Comparison of ENCODE assay signal across 8 cellular contexts in the genomic region with DNA sequence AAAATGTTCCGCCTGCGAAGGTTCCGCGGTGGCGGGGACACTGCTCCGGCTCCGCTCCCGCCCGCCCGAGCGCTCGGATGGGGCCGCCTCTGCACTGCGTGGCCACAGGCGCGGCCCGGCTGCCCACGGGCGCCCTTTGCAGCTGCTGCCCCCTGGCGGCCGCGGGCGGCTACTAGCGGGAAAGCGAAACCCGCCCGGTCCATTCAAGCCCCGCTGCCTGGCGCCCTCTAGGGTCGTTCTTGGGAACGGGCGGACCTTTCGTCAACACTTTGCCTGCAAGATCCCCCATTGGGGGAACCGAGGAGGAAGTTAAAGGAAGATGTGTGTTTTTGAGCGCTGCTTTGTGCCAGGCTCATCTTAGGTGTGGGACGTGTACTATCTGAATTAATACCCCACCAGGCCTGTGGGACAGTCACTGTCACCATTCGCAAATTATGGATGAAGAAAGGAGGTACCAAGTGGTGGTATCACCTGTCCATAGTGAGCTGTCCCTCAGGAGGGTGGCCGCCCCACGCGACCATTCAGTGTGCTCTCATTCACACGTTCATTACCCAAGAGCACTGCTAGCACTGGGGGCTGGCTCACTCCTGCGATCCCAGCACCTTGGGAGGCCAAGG. TPM values are rescaled to one million over a fixed set of nuclear protein-coding genes. Genes with fewer than 3 reads are reported as not detected.
DNase-seq lines count a peak whose midpoint lies in the region; ATAC-seq and TF ChIP-seq lines count a peak whose summit lies in the region.

No MANE protein-coding gene starts in this region.

- peak; percentile 80 to 100 (median 97) for TF ChIP-seq CTCF in dorsolateral prefrontal cortex (IDR thresholded peaks at IDR 0.05 in 54 of 56, conservative IDR thresholded peaks at IDR 0.05 in 2 of 56; ENCODE audit: low read depth in 1 of 56, partially characterized antibody in 56 of 56)

- no peak overlapping the region for H3K4me3 Mint-ChIP-seq in activated CD8-positive, alpha-beta T cell treated with anti-CD3 and anti-CD28 coated beads, Interleukin-2, amount 10 ng/mL, durations not matched to agents 7 days and 5 days
- no peak overlapping the region for H3K4me3 Mint-ChIP-seq in memory B cell

- H3K27me3 Mint-ChIP-seq in activated CD8-positive, alpha-beta T cell treated with anti-CD3 and anti-CD28 coated beads, Interleukin-2, amount 10 ng/mL, durations not matched to agents 7 days and 5 days (ENCODE audit: low read depth), result no peaks in the 10 kb centered on the region
- peaks cover 3% of the 10 kb centered on the region for H3K27me3 Mint-ChIP-seq in memory B cell

- H3K27me3 ChIP-seq in dorsolateral prefrontal cortex, result peaks cover 0 to 61% (median 26%) of the 10 kb centered on the region in 45 donors

- intact Hi-C loops in dorsolateral prefrontal cortex (cut with DNase I), result loop anchor here (2.0 to 10.0 kb wide), 3 partner anchors 69 to 271 kb away; partner anchors contain the start of gene AHNAK2 (in 1 of the 2)

- no peaks in the 10 kb centered on the region for H3K9me3 Mint-ChIP-seq in activated CD8-positive, alpha-beta T cell treated with anti-CD3 and anti-CD28 coated beads, Interleukin-2, amount 10 ng/mL, durations not matched to agents 7 days and 5 days (ENCODE audit: insufficient read depth)
- H3K9me3 Mint-ChIP-seq in memory B cell, result no peaks in the 10 kb centered on the region

- peak overlapping the region in 3 of 59 donors; percentile 9 to 34 (median 14) for H3K4me3 ChIP-seq in dorsolateral prefrontal cortex

- POLR2A ChIA-PET in activated CD8-positive, alpha-beta T cell treated with anti-CD3 and anti-CD28 coated beads, Interleukin-2, amount 10 ng/mL, durations not matched to agents 7 days and 5 days (lab: Charles Lee), result interaction anchor here (0.6 to 2.1 kb wide), 6 partner anchors 19 to 41 kb away, joined by 3 to 6 read pairs (median 4); partner anchors contain the start of genes CDCA4 and GPR132

- no peak overlapping the region for H3K27ac ChIP-seq in dorsolateral prefrontal cortex

- peak; percentile 96 for ATAC-seq in activated CD8-positive, alpha-beta T cell treated with anti-CD3 and anti-CD28 coated beads, Interleukin-2, amount 10 ng/mL, durations not matched to agents 7 days and 5 days
- peak; percentile 94 for ATAC-seq in memory B cell (ENCODE audit: low read depth)

- H3K36me3 Mint-ChIP-seq in activated CD8-positive, alpha-beta T cell treated with anti-CD3 and anti-CD28 coated beads, Interleukin-2, amount 10 ng/mL, durations not matched to agents 7 days and 5 days (ENCODE audit: low read depth), result peaks cover 10% of the 10 kb centered on the region
- H3K36me3 Mint-ChIP-seq in memory B cell, result peaks cover under 1% of the 10 kb centered on the region

- peak overlapping the region; percentile 56 for H3K27ac Mint-ChIP-seq in activated CD8-positive, alpha-beta T cell treated with anti-CD3 and anti-CD28 coated beads, Interleukin-2, amount 10 ng/mL, durations not matched to agents 7 days and 5 days
- H3K27ac Mint-ChIP-seq in memory B cell, result no peak overlapping the region

- peak; percentile 75 to 86 for DNase-seq in AML-193 (lab: John Stamatoyannopoulos, UW)
- DNase-seq in GM19240 (ENCODE audit: insufficient read length, low spot score), result peak; percentile 97
- peak; percentile 85 for DNase-seq in HT1080 (ENCODE audit: low read depth)
- peak; percentile 94 for DNase-seq in NOMO-1 treated with DMSO at 0.1 percent for 48 hours (lab: John Stamatoyannopoulos, UW; ENCODE audit: unreplicated experiment)
- peak; percentile 95 for DNase-seq in activated CD8-positive, alpha-beta T cell treated with anti-CD3 and anti-CD28 coated beads, Interleukin-2, amount 10 ng/mL, durations not matched to agents 7 days and 5 days
- DNase-seq in dorsolateral prefrontal cortex, result peak in 9 of 10 donors; percentile 53 to 86 (median 69)
- DNase-seq in memory B cell (ENCODE audit: low spot score in 2 of 2), result peak; percentile 96 to 98
- peak; percentile 84 for DNase-seq in stimulated activated CD8-positive, alpha-beta memory T cell treated with anti-CD3 and anti-CD28 coated beads, Interleukin-15, amount 100 ng/mL, for 48 hours (ENCODE audit: low read depth in 2 of 2)

- CTCF ChIA-PET in activated CD8-positive, alpha-beta T cell treated with anti-CD3 and anti-CD28 coated beads, Interleukin-2, amount 10 ng/mL, durations not matched to agents 7 days and 5 days (lab: Charles Lee), result interaction anchor here (0.9 to 6.7 kb wide), 23 partner anchors 8 to 444 kb away, joined by 3 to 92 read pairs (median 9); partner anchors contain the start of genes AHNAK2, CDCA4, CLBA1 and GPR132

- peaks cover 17% of the 10 kb centered on the region for H3K4me1 Mint-ChIP-seq in activated CD8-positive, alpha-beta T cell treated with anti-CD3 and anti-CD28 coated beads, Interleukin-2, amount 10 ng/mL, durations not matched to agents 7 days and 5 days (ENCODE audit: low read depth)
- H3K4me1 Mint-ChIP-seq in memory B cell, result peaks cover 7% of the 10 kb centered on the region

RNA-seq across cellular contexts. Expression of gene GPR132, which starts 19.4 kb away (rescaled TPM):
- 0.21 and 0.40 TPM in 2 replicates for total RNA-seq in HT1080 (2014; rRNA removed; shearing (Covaris generic))
- 0.28 and 0.37 TPM in 2 replicates for polyA plus RNA-seq in HT1080 (2015; cell fraction: cytosol; rRNA removed)
- 0.14 and 0.23 TPM in 2 replicates for polyA plus RNA-seq in HT1080 (2015; cell fraction: nucleus; rRNA removed)
- total RNA-seq in activated CD8-positive, alpha-beta T cell treated with anti-CD3 and anti-CD28 coated beads, Interleukin-2, amount 10 ng/mL, durations not matched to agents 7 days and 5 days, result 10 to 100 TPM; 35.7 to 40.4 TPM
- total RNA-seq in dorsolateral prefrontal cortex, result 1 to 10 TPM in 96 of 120 experiments, under 1 TPM in 24; 0.48 to 3.9 (median 1.6) TPM

RNA-seq across cellular contexts. Expression of gene CDCA4, which starts 24.9 kb away (rescaled TPM):
- total RNA-seq in HT1080 (2014; rRNA removed; shearing (Covaris generic)), result 70.9 and 87.9 TPM in 2 replicates
- polyA plus RNA-seq in HT1080 (2015; cell fraction: cytosol; rRNA removed), result 77.8 and 87.3 TPM in 2 replicates
- polyA plus RNA-seq in HT1080 (2015; cell fraction: nucleus; rRNA removed), result 53.0 and 55.8 TPM in 2 replicates
- total RNA-seq in activated CD8-positive, alpha-beta T cell treated with anti-CD3 and anti-CD28 coated beads, Interleukin-2, amount 10 ng/mL, durations not matched to agents 7 days and 5 days, result 10 to 100 TPM; 59.9 to 62.3 TPM
- total RNA-seq in dorsolateral prefrontal cortex, result 1 to 10 TPM; 1.7 to 5.4 (median 3.1) TPM

Comparison
In these comparisons a context has a peak if more than half of its experiments do, and no peak if none do; other contexts are left out.
1. RNA of gene GPR132, which starts 19.4 kb away (total RNA-seq): 35.7 to 40.4 TPM in activated CD8-positive, alpha-beta T cell treated with anti-CD3 and anti-CD28 coated beads, Interleukin-2, amount 10 ng/mL, durations not matched to agents 7 days and 5 days; 0.48 to 3.9 TPM in dorsolateral prefrontal cortex and 0.21 to 0.40 TPM in HT1080; every median in the first group is over 4 times any median in the second.
2. RNA of gene CDCA4, which starts 24.9 kb away (total RNA-seq): 70.9 to 87.9 TPM in HT1080 and 59.9 to 62.3 TPM in activated CD8-positive, alpha-beta T cell treated with anti-CD3 and anti-CD28 coated beads, Interleukin-2, amount 10 ng/mL, durations not matched to agents 7 days and 5 days; 1.7 to 5.4 TPM in dorsolateral prefrontal cortex; every median in the first group is over 4 times any median in the second.
3. Peak in every context shown above with its lines, with median percentiles within 50 percentile points of each other: DNase-seq.